15 cellular contexts compared by ENCODE assay signal in genomic region chr7:99311702-99312101, GRCh38. TPM values are rescaled to one million over a fixed set of nuclear protein-coding genes. Genes with fewer than 3 reads are reported as not detected.
"Had no signal": no experiment of that assay in that cellular context is flagged by ENCODE, and none has a peak within 500 bp of the region (broad histone marks: within the 10 kb centered on the region; RNA-seq: fewer than 3 reads in every experiment).

No MANE protein-coding gene starts in this region.

- H3K4me1 ChIP-seq: colonic mucosa had no signal

- H3K4me3 Mint-ChIP-seq: activated CD4-positive, alpha-beta memory T cell treated with anti-CD3 and anti-CD28 coated beads, Interleukin-2, amount 10 ng/mL, durations not matched to agents 7 days and 5 days; activated naive CD8-positive, alpha-beta T cell treated with anti-CD3 and anti-CD28 coated beads, Interleukin-2, amount 50 U/mL, for 24 hours; naive B cell had no signal

- H3K36me3 ChIP-seq: ascending aorta, colonic mucosa, lower lobe of right lung, right atrium auricular region had no signal

- DNase-seq: activated CD4-positive, alpha-beta memory T cell treated with anti-CD3 and anti-CD28 coated beads, Interleukin-2, amount 10 ng/mL, durations not matched to agents 7 days and 5 days; activated naive CD4-positive, alpha-beta T cell treated with Interleukin-2 at 50 U/mL for 16 hours; activated naive CD8-positive, alpha-beta T cell treated with anti-CD3 and anti-CD28 coated beads, Interleukin-2, amount 50 U/mL, for 24 hours; activated T-cell treated with anti-CD3 and anti-CD28 coated beads, Interleukin-2, amount 50 U/mL, for 48 hours; colonic mucosa; hippocampal formation; lower lobe of right lung; naive B cell; SW 1271; trophoblast cell had no signal

- H3K27ac ChIP-seq: ascending aorta, colonic mucosa, lower lobe of right lung, right atrium auricular region, skin epidermis, VCaP had no signal

- H3K4me3 ChIP-seq: ascending aorta, colonic mucosa, lower lobe of right lung, right atrium auricular region, skin epidermis had no signal

- H3K27me3 ChIP-seq: ascending aorta, colonic mucosa, right atrium auricular region had no signal

- H3K9me3 ChIP-seq: ascending aorta, colonic mucosa, lower lobe of right lung had no signal

- H3K9me3 Mint-ChIP-seq: activated CD4-positive, alpha-beta memory T cell treated with anti-CD3 and anti-CD28 coated beads, Interleukin-2, amount 10 ng/mL, durations not matched to agents 7 days and 5 days; activated naive CD8-positive, alpha-beta T cell treated with anti-CD3 and anti-CD28 coated beads, Interleukin-2, amount 50 U/mL, for 24 hours had no signal

- H3K27ac Mint-ChIP-seq: activated CD4-positive, alpha-beta memory T cell treated with anti-CD3 and anti-CD28 coated beads, Interleukin-2, amount 10 ng/mL, durations not matched to agents 7 days and 5 days; activated naive CD8-positive, alpha-beta T cell treated with anti-CD3 and anti-CD28 coated beads, Interleukin-2, amount 50 U/mL, for 24 hours; naive B cell had no signal

- ATAC-seq: activated naive CD8-positive, alpha-beta T cell treated with anti-CD3 and anti-CD28 coated beads, Interleukin-2, amount 50 U/mL, for 24 hours had no signal

RNA-seq across cellular contexts. Expression of gene MYH16, which starts 39.1 kb away (rescaled TPM):
- total RNA-seq: activated CD4-positive, alpha-beta memory T cell treated with anti-CD3 and anti-CD28 coated beads, Interleukin-2, amount 10 ng/mL, durations not matched to agents 7 days and 5 days; ascending aorta; cardiac septum; colonic mucosa; lower lobe of right lung; right atrium auricular region had no signal
